Comparison of ENCODE assay signal across 8 cellular contexts in genomic region chr1:9588551-9589143, GRCh38. TPM values are rescaled to one million over a fixed set of nuclear protein-coding genes. Genes with fewer than 3 reads are reported as not detected.
DNase-seq lines count a peak whose midpoint lies in the region; ATAC-seq and TF ChIP-seq lines count a peak whose summit lies in the region.

TSS of gene TMEM201 (plus strand) at chr1:9588911. CDS start at chr1:9588931, 20 bp downstream.

- peaks cover 35% of the 10 kb centered on the region for H3K4me1 Mint-ChIP-seq in nephron

- peak; percentile 85 to 87 (median 86) for TF ChIP-seq CTCF in nephron (IDR thresholded peaks at IDR 0.05; ENCODE audit: unreplicated experiment in 3 of 3)

- H3K27me3 Mint-ChIP-seq in nephron (ENCODE audit: low read depth), result no peaks in the 10 kb centered on the region

- H3K4me3 Mint-ChIP-seq in nephron, result peak within 1 kb of the TSS; percentile 86 to 94 (median 94)

- H3K27ac Mint-ChIP-seq in nephron, result peak within 1 kb of the TSS; percentile 51 to 82 (median 75)

- peak; percentile 98 for DNase-seq in DMS53 (lab: John Stamatoyannopoulos, UW)
- DNase-seq in Jurkat, Clone E6-1 (ENCODE audit: low read depth, low spot score), result peak; percentile 81
- DNase-seq in RKO (ENCODE audit: low spot score), result peak; percentile 89
- peak; percentile 90 to 96 for DNase-seq in activated T-helper 1 cell treated with anti-CD3 and anti-CD28 coated beads, Interleukin-2, amount 50 U/mL, for 16 hours (ENCODE audit: low read depth in 1 of 2, low spot score in 1 of 2)
- DNase-seq in fibroblast of peridontal ligament (ENCODE audit: extremely low read depth), result peak; percentile 82
- DNase-seq in stimulated activated naive CD8-positive, alpha-beta T cell treated with anti-CD3 and anti-CD28 coated beads, Interleukin-15, Interleukin-2, amounts not matched to agents 100 U/mL and 50 U/mL, for 24 hours, result peak; percentile 98

- no peaks in the 10 kb centered on the region for H3K9me3 Mint-ChIP-seq in nephron

- ATAC-seq in GM21619 (IDR thresholded peaks at IDR 0.05; ENCODE audit: unreplicated experiment), result peak; percentile 67
- peak; percentile 90 for ATAC-seq in stimulated activated naive CD8-positive, alpha-beta T cell treated with anti-CD3 and anti-CD28 coated beads, Interleukin-15, Interleukin-2, amounts not matched to agents 100 U/mL and 50 U/mL, for 24 hours

- no peaks in the 10 kb centered on the region for H3K36me3 Mint-ChIP-seq in nephron (ENCODE audit: low read depth)

- H3K4me3 ChIP-seq in Jurkat, Clone E6-1 (ENCODE audit: low read length), result peak within 1 kb of the TSS; percentile 68

RNA-seq across cellular contexts. Expression of gene TMEM201, which starts in this region (rescaled TPM):
- polyA plus RNA-seq in Jurkat, Clone E6-1 (2012; ENCODE audit: insufficient read depth, insufficient read length), result 10.9 TPM

Comparison
In these comparisons a context has a peak if more than half of its experiments do, and no peak if none do; other contexts are left out.
1. Peak in every context shown above with its lines: DNase-seq, ATAC-seq and H3K4me3 ChIP-seq.